In the genomic region with DNA sequence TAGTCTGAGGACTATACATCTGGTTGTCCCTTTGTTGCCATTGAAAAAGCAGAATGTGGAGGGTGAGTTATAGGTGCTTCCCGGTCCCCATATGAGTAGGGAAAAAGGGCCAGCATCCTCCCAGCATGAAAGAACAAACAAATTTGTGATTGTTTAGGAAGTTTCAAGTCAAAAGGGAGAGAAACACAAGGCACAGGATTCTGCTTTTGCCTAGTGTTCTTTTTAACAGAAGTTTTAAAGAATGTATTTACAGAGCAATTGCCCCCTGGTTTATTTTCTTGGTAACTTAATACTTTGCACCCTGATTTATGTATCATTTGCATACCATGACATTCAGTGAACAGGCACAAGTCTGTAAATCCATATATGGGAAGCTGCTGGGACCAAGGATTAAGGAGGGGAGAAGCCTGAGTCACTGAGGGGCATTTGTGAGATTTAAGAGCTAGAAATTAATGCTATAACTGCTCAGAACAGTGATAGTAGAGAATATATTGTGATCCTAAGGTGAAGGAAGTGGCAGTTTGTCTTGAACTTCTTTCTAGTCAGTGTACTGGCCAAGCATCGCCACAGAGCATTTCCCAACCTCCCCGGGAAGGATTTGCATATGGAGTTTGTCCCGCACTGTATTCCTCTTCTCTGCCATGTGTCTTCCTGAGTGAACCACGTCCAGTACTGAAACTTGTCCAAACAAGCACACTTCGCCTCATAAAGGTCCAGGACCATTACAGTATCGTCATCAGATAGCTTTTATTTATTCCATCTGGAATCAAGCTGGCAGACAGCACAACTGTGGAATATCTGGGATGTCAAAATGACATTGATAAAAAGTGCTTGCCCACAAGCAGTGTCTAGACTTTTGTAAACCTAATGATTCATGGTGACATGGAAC, we compare ENCODE assay signal across 19 cellular contexts.
DNase-seq lines count a peak whose midpoint lies in the region; ATAC-seq and TF ChIP-seq lines count a peak whose summit lies in the region.
"Had no signal": no experiment of that assay in that cellular context is flagged by ENCODE, and none has a peak within 500 bp of the region (broad histone marks: within the 10 kb centered on the region; RNA-seq: fewer than 3 reads in every experiment).

No MANE protein-coding gene starts in this region.

- TF ChIP-seq POLR2A in sigmoid colon (IDR thresholded peaks at IDR 0.05) = no peak

- no peaks in the 10 kb centered on the region for H3K4me1 Mint-ChIP-seq in activated CD8-positive, alpha-beta memory T cell treated with anti-CD3 and anti-CD28 coated beads, Interleukin-2, amount 10 ng/mL, durations not matched to agents 7 days and 5 days
- H3K4me1 Mint-ChIP-seq: activated T-helper 17 cell treated with anti-CD3 and anti-CD28 coated beads, Interleukin-2, amount 50 U/mL, for 72 hours; CD14-positive monocyte had no signal

- H3K4me1 ChIP-seq in sigmoid colon = peaks cover 0 to 49% (median 45%) of the 10 kb centered on the region in 4 donors

- H3K36me3 Mint-ChIP-seq in activated CD8-positive, alpha-beta memory T cell treated with anti-CD3 and anti-CD28 coated beads, Interleukin-2, amount 10 ng/mL, durations not matched to agents 7 days and 5 days = no peaks in the 10 kb centered on the region
- H3K36me3 Mint-ChIP-seq: CD14-positive monocyte had no signal

- no peak for TF ChIP-seq CTCF in sigmoid colon (IDR thresholded peaks at IDR 0.05)

- H3K27ac ChIP-seq in sigmoid colon = peak overlapping the region in 3 of 4 donors; percentile 46 to 68 (median 62)
- H3K27ac ChIP-seq: HL-60 had no signal

- peaks cover 6 to 83% (median 18%) of the 10 kb centered on the region in 4 donors for H3K36me3 ChIP-seq in sigmoid colon

- peak; percentile 37 for DNase-seq in HEK293T (ENCODE audit: extremely low spot score)
- DNase-seq in amniotic epithelial cell (ENCODE audit: low read depth) = peak; percentile 18
- DNase-seq in fibroblast of peridontal ligament (ENCODE audit: extremely low read depth) = peak; percentile 35
- no peak for DNase-seq in sigmoid colon
- DNase-seq in hippocampal formation (lab: John Stamatoyannopoulos, UW) = no peak
- DNase-seq in activated CD8-positive, alpha-beta memory T cell treated with anti-CD3 and anti-CD28 coated beads, Interleukin-2, amount 10 ng/mL, durations not matched to agents 7 days and 5 days = no peak
- DNase-seq in T-helper 9 cell = no peak
- DNase-seq in SKM-1 treated with dmso at 0.1 percent for 144 hours (lab: John Stamatoyannopoulos, UW; ENCODE audit: unreplicated experiment) = no peak
- DNase-seq: activated CD8-positive, alpha-beta T cell treated with anti-CD3 and anti-CD28 coated beads for 36 hours; aorta; DND-41; foreskin melanocyte; mesendoderm; NCI-H1436 treated with DMSO at 0.1 percent for 48 hours; NCI-H446 treated with DMSO at 0.1 percent for 48 hours had no signal

- no peak overlapping the region for H3K4me3 ChIP-seq in sigmoid colon

- no peaks in the 10 kb centered on the region for H3K27me3 ChIP-seq in sigmoid colon

- intact Hi-C loops in sigmoid colon (cut with DNase I) = loop anchor here (5.0 to 10.0 kb wide), 3 partner anchors 40 to 102 kb away; no protein-coding TSS in a partner anchor

- CTCF ChIA-PET in HEK293T (lab: Yijun Ruan, JAX) = interaction anchor here (0.6 to 1.1 kb wide), 2 partner anchors 9 to 80 kb away, joined by 4 read pairs; no protein-coding TSS in a partner anchor
- CTCF ChIA-PET in activated CD8-positive, alpha-beta memory T cell treated with anti-CD3 and anti-CD28 coated beads, Interleukin-2, amount 10 ng/mL, durations not matched to agents 7 days and 5 days (lab: Charles Lee) = no interaction called here

- ATAC-seq in activated CD8-positive, alpha-beta memory T cell treated with anti-CD3 and anti-CD28 coated beads, Interleukin-2, amount 10 ng/mL, durations not matched to agents 7 days and 5 days = no peak
- ATAC-seq: activated CD8-positive, alpha-beta T cell treated with anti-CD3 and anti-CD28 coated beads for 36 hours; activated T-helper 17 cell treated with anti-CD3 and anti-CD28 coated beads, Interleukin-2, amount 50 U/mL, for 72 hours had no signal

- peaks cover 7% of the 10 kb centered on the region for H3K27me3 Mint-ChIP-seq in activated CD8-positive, alpha-beta memory T cell treated with anti-CD3 and anti-CD28 coated beads, Interleukin-2, amount 10 ng/mL, durations not matched to agents 7 days and 5 days
- H3K27me3 Mint-ChIP-seq: activated CD8-positive, alpha-beta T cell treated with anti-CD3 and anti-CD28 coated beads for 36 hours; activated T-helper 17 cell treated with anti-CD3 and anti-CD28 coated beads, Interleukin-2, amount 50 U/mL, for 72 hours; dendritic cell treated with granulocyte-macrophage colony-stimulating factor and Interleukin-4, amounts not matched to agents 40 ng/mL and 50 ng/mL, for 4 days had no signal

- 76 to 88% methylated on average over 7 of the region's 7 CpGs for WGBS in sigmoid colon, 2 donors

- no peak overlapping the region for H3K4me3 Mint-ChIP-seq in activated CD8-positive, alpha-beta memory T cell treated with anti-CD3 and anti-CD28 coated beads, Interleukin-2, amount 10 ng/mL, durations not matched to agents 7 days and 5 days
- H3K4me3 Mint-ChIP-seq: activated CD8-positive, alpha-beta T cell treated with anti-CD3 and anti-CD28 coated beads for 36 hours; activated T-helper 17 cell treated with anti-CD3 and anti-CD28 coated beads, Interleukin-2, amount 50 U/mL, for 72 hours; CD14-positive monocyte; dendritic cell treated with granulocyte-macrophage colony-stimulating factor and Interleukin-4, amounts not matched to agents 40 ng/mL and 50 ng/mL, for 4 days had no signal

- TF ChIP-seq EP300 in sigmoid colon (IDR thresholded peaks at IDR 0.05) = no peak

- POLR2A ChIA-PET in HEK293T (lab: Yijun Ruan, JAX) = interaction anchor here (1.1 to 1.2 kb wide), 2 partner anchors 55 to 76 kb away, joined by 4 read pairs; no protein-coding TSS in a partner anchor

- no peak overlapping the region for H3K27ac Mint-ChIP-seq in activated CD8-positive, alpha-beta memory T cell treated with anti-CD3 and anti-CD28 coated beads, Interleukin-2, amount 10 ng/mL, durations not matched to agents 7 days and 5 days
- H3K27ac Mint-ChIP-seq: activated CD8-positive, alpha-beta T cell treated with anti-CD3 and anti-CD28 coated beads for 36 hours; activated T-helper 17 cell treated with anti-CD3 and anti-CD28 coated beads, Interleukin-2, amount 50 U/mL, for 72 hours; CD14-positive monocyte; dendritic cell treated with granulocyte-macrophage colony-stimulating factor and Interleukin-4, amounts not matched to agents 40 ng/mL and 50 ng/mL, for 4 days had no signal

- no peaks in the 10 kb centered on the region for H3K9me3 ChIP-seq in sigmoid colon

- H3K9me3 Mint-ChIP-seq in activated CD8-positive, alpha-beta memory T cell treated with anti-CD3 and anti-CD28 coated beads, Interleukin-2, amount 10 ng/mL, durations not matched to agents 7 days and 5 days (ENCODE audit: low read depth) = no peaks in the 10 kb centered on the region
- H3K9me3 Mint-ChIP-seq: activated CD8-positive, alpha-beta T cell treated with anti-CD3 and anti-CD28 coated beads for 36 hours; activated T-helper 17 cell treated with anti-CD3 and anti-CD28 coated beads, Interleukin-2, amount 50 U/mL, for 72 hours; CD14-positive monocyte; dendritic cell treated with granulocyte-macrophage colony-stimulating factor and Interleukin-4, amounts not matched to agents 40 ng/mL and 50 ng/mL, for 4 days had no signal

TF ChIP-seq in HEK293T, 16 proteins besides CTCF, POLR2A, EP300 and RAD21:
- no peak for TF ChIP-seq FOXA1 (IDR thresholded peaks at IDR 0.05)
- TF ChIP-seq, protein P1, sequence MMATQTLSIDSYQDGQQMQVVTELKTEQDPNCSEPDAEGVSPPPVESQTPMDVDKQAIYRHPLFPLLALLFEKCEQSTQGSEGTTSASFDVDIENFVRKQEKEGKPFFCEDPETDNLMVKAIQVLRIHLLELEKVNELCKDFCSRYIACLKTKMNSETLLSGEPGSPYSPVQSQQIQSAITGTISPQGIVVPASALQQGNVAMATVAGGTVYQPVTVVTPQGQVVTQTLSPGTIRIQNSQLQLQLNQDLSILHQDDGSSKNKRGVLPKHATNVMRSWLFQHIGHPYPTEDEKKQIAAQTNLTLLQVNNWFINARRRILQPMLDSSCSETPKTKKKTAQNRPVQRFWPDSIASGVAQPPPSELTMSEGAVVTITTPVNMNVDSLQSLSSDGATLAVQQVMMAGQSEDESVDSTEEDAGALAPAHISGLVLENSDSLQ (IDR thresholded peaks at IDR 0.05) = peak; percentile 81

Comparison
In these comparisons a context has a peak if more than half of its experiments do, and no peak if none do; other contexts are left out.
1. DNase-seq: peak in HEK293T (single experiment), amniotic epithelial cell (single experiment) and fibroblast of peridontal ligament (single experiment); none in sigmoid colon (single experiment), hippocampal formation (0 of 2), activated CD8-positive, alpha-beta memory T cell treated with anti-CD3 and anti-CD28 coated beads, Interleukin-2, amount 10 ng/mL, durations not matched to agents 7 days and 5 days (single experiment), T-helper 9 cell (single experiment) and SKM-1 treated with dmso at 0.1 percent for 144 hours (single experiment).